Comparison of ENCODE assay signal across 1 cellular context in the genomic region with DNA sequence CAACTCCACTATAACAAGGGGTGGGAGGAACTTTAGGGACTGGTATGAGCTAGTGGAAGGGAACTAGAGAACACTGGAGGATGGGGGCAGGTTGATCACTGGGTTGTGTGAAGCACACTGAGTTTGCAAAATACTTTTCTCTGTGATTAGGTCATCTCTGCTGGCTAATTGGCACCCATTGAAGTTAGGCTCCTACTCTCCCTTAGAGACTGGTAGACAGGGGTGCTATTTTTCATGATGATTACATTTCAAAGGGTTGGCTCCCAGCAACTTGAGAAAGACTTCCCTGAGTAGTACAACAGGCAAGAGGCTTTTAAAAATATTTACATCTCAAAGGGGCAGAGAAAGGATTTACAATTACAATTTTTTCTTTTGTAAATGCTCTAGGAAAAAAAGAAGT.
TF ChIP-seq lines count a peak whose summit lies in the region.

No MANE protein-coding gene starts in this region.

TF ChIP-seq in WTC11, 78 proteins besides CTCF, POLR2A, EP300 and RAD21 (continued from another document):
- TF ChIP-seq, protein P1, sequence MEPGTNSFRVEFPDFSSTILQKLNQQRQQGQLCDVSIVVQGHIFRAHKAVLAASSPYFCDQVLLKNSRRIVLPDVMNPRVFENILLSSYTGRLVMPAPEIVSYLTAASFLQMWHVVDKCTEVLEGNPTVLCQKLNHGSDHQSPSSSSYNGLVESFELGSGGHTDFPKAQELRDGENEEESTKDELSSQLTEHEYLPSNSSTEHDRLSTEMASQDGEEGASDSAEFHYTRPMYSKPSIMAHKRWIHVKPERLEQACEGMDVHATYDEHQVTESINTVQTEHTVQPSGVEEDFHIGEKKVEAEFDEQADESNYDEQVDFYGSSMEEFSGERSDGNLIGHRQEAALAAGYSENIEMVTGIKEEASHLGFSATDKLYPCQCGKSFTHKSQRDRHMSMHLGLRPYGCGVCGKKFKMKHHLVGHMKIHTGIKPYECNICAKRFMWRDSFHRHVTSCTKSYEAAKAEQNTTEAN (CRISPR knock-in tag; IDR thresholded peaks at IDR 0.05): no peak
- TF ChIP-seq ELF4 (CRISPR knock-in tag; IDR thresholded peaks at IDR 0.05; ENCODE audit: low read depth) (no peak), TCF7 (CRISPR knock-in tag; IDR thresholded peaks at IDR 0.05; ENCODE audit: low read depth) (no peak), ZNF416 (CRISPR knock-in tag; IDR thresholded peaks at IDR 0.05) (no peak)
- TF ChIP-seq, protein P2, sequence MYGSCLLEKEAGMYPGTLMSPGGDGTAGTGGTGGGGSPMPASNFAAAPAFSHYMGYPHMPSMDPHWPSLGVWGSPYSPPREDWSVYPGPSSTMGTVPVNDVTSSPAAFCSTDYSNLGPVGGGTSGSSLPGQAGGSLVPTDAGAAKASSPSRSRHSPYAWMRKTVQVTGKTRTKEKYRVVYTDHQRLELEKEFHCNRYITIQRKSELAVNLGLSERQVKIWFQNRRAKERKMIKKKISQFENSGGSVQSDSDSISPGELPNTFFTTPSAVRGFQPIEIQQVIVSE (CRISPR knock-in tag; IDR thresholded peaks at IDR 0.05; ENCODE audit: borderline replicate concordance): no peak
